8 cellular contexts compared by ENCODE assay signal in the genomic region with DNA sequence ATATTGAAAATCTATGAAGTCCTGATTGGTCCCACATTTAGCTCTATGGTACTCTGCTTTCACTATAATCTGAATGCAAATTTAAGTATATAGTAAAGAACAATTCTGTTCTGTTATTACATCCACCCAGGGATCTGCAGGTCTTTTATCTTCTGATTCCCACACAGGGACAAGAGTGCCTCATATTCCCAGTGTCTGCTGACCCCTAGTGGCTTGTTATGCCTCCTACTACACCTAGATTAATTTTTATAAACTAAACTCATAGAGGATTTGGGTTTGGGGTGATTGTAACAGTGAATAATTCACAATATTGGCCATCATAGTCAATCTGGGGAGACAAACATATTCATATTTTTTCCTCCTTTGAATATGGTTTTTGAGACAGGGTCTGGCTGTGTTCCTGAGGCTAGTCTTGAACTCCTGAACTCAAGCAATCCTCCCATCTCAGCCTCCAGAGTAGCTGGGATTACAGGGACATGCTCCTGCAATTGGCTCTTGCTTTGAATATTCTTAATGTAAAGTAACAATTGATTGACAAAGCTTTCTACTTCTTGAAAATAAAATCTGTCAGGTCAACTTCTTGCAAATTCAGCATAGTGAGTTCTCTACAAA.
DNase-seq lines count a peak whose midpoint lies in the region; ATAC-seq and TF ChIP-seq lines count a peak whose summit lies in the region.

No MANE protein-coding gene starts in this region.

- TF ChIP-seq CTCF in testis (IDR thresholded peaks at IDR 0.05), result peak; percentile 14 to 64 (median 26)

- H3K4me3 ChIP-seq in testis, result no peak overlapping the region

- intact Hi-C loops in head of caudate nucleus (cut with DNase I), result no loop called here
- intact Hi-C loops in testis (cut with DNase I; ENCODE audit: low total_unique reads), result no loop called here

- H3K36me3 ChIP-seq in testis (ENCODE audit: low read depth, missing control alignments), result no peaks in the 10 kb centered on the region

- no peak for TF ChIP-seq POLR2A in testis (IDR thresholded peaks at IDR 0.05)

- no peak overlapping the region for H3K27ac ChIP-seq in testis

- DNase-seq in AML-193 (lab: John Stamatoyannopoulos, UW) (peak; percentile 29 to 43), NCI-H1417 (lab: John Stamatoyannopoulos, UW) (peak; percentile 49 to 87 (median 53)), SW480 (ENCODE audit: low spot score) (peak; percentile 49), head of caudate nucleus (peak in 28 of 42 donors; percentile 7 to 75 (median 37)), testis (peak; percentile 74), NCI-H1436 treated with DMSO at 0.1 percent for 48 hours (lab: John Stamatoyannopoulos, UW) (no peak)

- H3K27me3 ChIP-seq in testis, result no peaks in the 10 kb centered on the region

- no peaks in the 10 kb centered on the region for H3K9me3 ChIP-seq in testis

- no peaks in the 10 kb centered on the region for H3K4me1 ChIP-seq in testis

- ATAC-seq in GM18520 (IDR thresholded peaks at IDR 0.05; ENCODE audit: unreplicated experiment) (peak; percentile 42), HG02943 (IDR thresholded peaks at IDR 0.05; ENCODE audit: low read depth, unreplicated experiment) (peak; percentile 62)
